ENCODE assay signal across 10 cellular contexts in genomic region chr9:8366161-8366926, GRCh38.
DNase-seq lines count a peak whose midpoint lies in the region; ATAC-seq and TF ChIP-seq lines count a peak whose summit lies in the region.
"Had no signal": no experiment of that assay in that cellular context is flagged by ENCODE, and none has a peak within 500 bp of the region (broad histone marks: within the 10 kb centered on the region; RNA-seq: fewer than 3 reads in every experiment).

No MANE protein-coding gene starts in this region.

- no peak overlapping the region for H3K14ac ChIP-seq in trophoblast cell (ENCODE audit: low read length)

- H3K4ac ChIP-seq in trophoblast cell (ENCODE audit: low read depth, low read length) = no peak overlapping the region

- no peaks in the 10 kb centered on the region for H3K79me1 ChIP-seq in trophoblast cell (ENCODE audit: low read length)

- H2BK12ac ChIP-seq in trophoblast cell (ENCODE audit: low read length) = no peak overlapping the region

- 0 out of 2 replicates have a peak, but pooled peaks have one; percentile 22 for TF ChIP-seq CTCF in LNCaP clone FGC (IDR thresholded peaks at IDR 0.05; ENCODE audit: control insufficient read depth, extremely low read depth, insufficient read depth)
- TF ChIP-seq CTCF in choroid plexus epithelial cell (conservative IDR thresholded peaks at IDR 0.05; ENCODE audit: low read depth, low read length) = no peak

- H3K79me2 ChIP-seq in trophoblast cell (ENCODE audit: control insufficient read depth, insufficient read depth, low read length, poor library complexity) = no peaks in the 10 kb centered on the region

- H3K4me1 ChIP-seq in trophoblast cell (ENCODE audit: control insufficient read depth in 1 of 2, insufficient read depth in 2 of 2, low read length in 2 of 2) = peaks cover 7 to 8% of the 10 kb centered on the region in 2 experiments
- H3K4me1 ChIP-seq: colonic mucosa had no signal

- no peak for ATAC-seq in HG02970 (IDR thresholded peaks at IDR 0.05; ENCODE audit: low FRiP score, unreplicated experiment)

- H2BK120ac ChIP-seq in trophoblast cell (ENCODE audit: insufficient read depth, low read length, poor library complexity) = no peak overlapping the region

- H3K9me3 ChIP-seq in trophoblast cell (ENCODE audit: insufficient read depth, low read depth, low read length) = peaks cover 2% of the 10 kb centered on the region
- H3K9me3 ChIP-seq: colonic mucosa had no signal

- no peak overlapping the region for H4K8ac ChIP-seq in trophoblast cell (ENCODE audit: low read depth, low read length)

- WGBS in trophoblast cell (ENCODE audit: extremely low coverage, insufficient coverage, insufficient read length) = no CpG with 5 or more reads among the region's 3 CpGs

- H2AK5ac ChIP-seq in trophoblast cell (ENCODE audit: low read length) = no peak overlapping the region

- no peaks in the 10 kb centered on the region for H3K36me3 ChIP-seq in trophoblast cell (ENCODE audit: control insufficient read depth in 1 of 2, insufficient read depth in 2 of 2, low read length in 2 of 2)
- H3K36me3 ChIP-seq: colonic mucosa had no signal

- H3K4me2 ChIP-seq in trophoblast cell (ENCODE audit: low read length) = no peak overlapping the region

- H3K4me3 ChIP-seq in LNCaP clone FGC (ENCODE audit: low read depth, low read length) = no peak overlapping the region
- no peak overlapping the region for H3K4me3 ChIP-seq in choroid plexus epithelial cell (ENCODE audit: low read depth, low read length)
- no peak overlapping the region for H3K4me3 ChIP-seq in trophoblast cell (ENCODE audit: low read depth, low read length)
- H3K4me3 ChIP-seq: colonic mucosa had no signal

- no peak overlapping the region for H2AFZ ChIP-seq in trophoblast cell (ENCODE audit: insufficient read depth, low read length, poor library complexity)

- H2BK5ac ChIP-seq in trophoblast cell (ENCODE audit: low read depth, low read length, poor library complexity) = no peak overlapping the region

- H3K27me3 ChIP-seq in trophoblast cell (ENCODE audit: insufficient read depth, low read length) = no peaks in the 10 kb centered on the region
- H3K27me3 ChIP-seq: colonic mucosa had no signal

- H3K18ac ChIP-seq in trophoblast cell (ENCODE audit: low read length) = no peak overlapping the region

- no peak overlapping the region for H3K27ac ChIP-seq in trophoblast cell (ENCODE audit: low read depth, low read length)
- H3K27ac ChIP-seq: colonic mucosa had no signal

- H4K12ac ChIP-seq in trophoblast cell (ENCODE audit: low read depth, low read length) = no peak overlapping the region

- no peak overlapping the region for H3K23ac ChIP-seq in trophoblast cell (ENCODE audit: low read length)

- peak; percentile 39 for DNase-seq in NCI-H146 (lab: John Stamatoyannopoulos, UW)
- DNase-seq in NCI-H146 treated with DMSO at 0.1 percent for 48 hours (lab: John Stamatoyannopoulos, UW; ENCODE audit: unreplicated experiment) = no peak
- DNase-seq in LNCaP clone FGC (ENCODE audit: low read depth) = no peak
- peak; percentile 36 for DNase-seq in choroid plexus epithelial cell (ENCODE audit: low read depth)
- DNase-seq in trophoblast cell = peak; percentile 16 to 30
- DNase-seq in stimulated activated CD4-positive, alpha-beta T cell treated with anti-CD3 and anti-CD28 coated beads, Interleukin-1b, Interleukin-23, amount 100 ng/mL, for 48 hours = no peak
- no peak for DNase-seq in GM19238 (ENCODE audit: insufficient read length, low spot score)
- DNase-seq: colonic mucosa, NCI-H187 had no signal

- H3K9ac ChIP-seq in trophoblast cell (ENCODE audit: low read length) = no peak overlapping the region

- H4K91ac ChIP-seq in trophoblast cell (ENCODE audit: low read depth, low read length) = no peak overlapping the region

Comparison
In these comparisons a context has a peak if more than half of its experiments do, and no peak if none do; other contexts are left out.
1. DNase-seq: peak in NCI-H146 (single experiment), choroid plexus epithelial cell (single experiment) and trophoblast cell (2 of 2); none in NCI-H146 treated with DMSO at 0.1 percent for 48 hours (single experiment), LNCaP clone FGC (single experiment), stimulated activated CD4-positive, alpha-beta T cell treated with anti-CD3 and anti-CD28 coated beads, Interleukin-1b, Interleukin-23, amount 100 ng/mL, for 48 hours (single experiment) and GM19238 (single experiment).